In genomic region chr3:47276558-47276957, GRCh38 we compare ENCODE assay signal across 25 cellular contexts.
"Had no signal": no experiment of that assay in that cellular context is flagged by ENCODE, and none has a peak within 500 bp of the region (broad histone marks: within the 10 kb centered on the region; RNA-seq: fewer than 3 reads in every experiment).

No MANE protein-coding gene starts in this region.

- ATAC-seq: natural killer cell; psoas muscle; right cardiac atrium; right lobe of liver; stimulated activated effector memory CD8-positive, alpha-beta T cell treated with anti-CD3 and anti-CD28 coated beads, Interleukin-12 subunit alpha, Interleukin-12 subunit beta, amount 100 ng/mL, for 72 hours; stimulated activated naive B cell treated with anti-CD40 and anti-IgM and Interleukin-4, amounts not matched to agents 10 μg/mL and 1 μg/mL and 100 μg/mL, for 72 hours had no signal

- DNase-seq: natural killer cell; occipital lobe; ovary; posterior cingulate gyrus; psoas muscle; right cardiac atrium; right lobe of liver; sigmoid colon; small intestine; stimulated activated CD4-positive, alpha-beta T cell treated with anti-CD3 and anti-CD28 coated beads, Interleukin-15, amount 100 ng/mL, for 24 hours; stimulated activated CD4-positive, alpha-beta T cell treated with anti-CD3 and anti-CD28 coated beads, Interleukin-2, amount 100 ng/mL, for 24 hours; stimulated activated CD4-positive, alpha-beta T cell treated with anti-CD3 and anti-CD28 coated beads, Interleukin-2, amount 100 ng/mL, for 48 hours; stimulated activated CD4-positive, alpha-beta T cell treated with anti-CD3 and anti-CD28 coated beads, Interleukin-4, amount 100 ng/mL, for 24 hours; stimulated activated naive B cell treated with anti-CD40 and anti-IgM and Interleukin-4, amounts not matched to agents 10 μg/mL and 1 μg/mL and 100 μg/mL, for 72 hours; stimulated activated naive CD4-positive, alpha-beta T cell treated with Interleukin-2 at 50 U/mL for 16 hours; stomach; thyroid gland; trophoblast cell; upper lobe of left lung; uterus had no signal

- H3K4me1 ChIP-seq: neural progenitor cell, parathyroid adenoma, right lobe of liver had no signal

- H3K27ac ChIP-seq: neural progenitor cell, ovary, parathyroid adenoma, psoas muscle, right lobe of liver, sigmoid colon, stomach, thoracic aorta, thyroid gland, tibial nerve, upper lobe of left lung, uterus had no signal

- H3K4me3 ChIP-seq: neural progenitor cell, ovary, psoas muscle, right lobe of liver, sigmoid colon, stomach, thoracic aorta, thyroid gland, tibial nerve, upper lobe of left lung, uterus had no signal

- H3K36me3 ChIP-seq: neural progenitor cell, ovary, right lobe of liver, thoracic aorta, uterus had no signal

- H3K27me3 ChIP-seq: neural progenitor cell, ovary, right lobe of liver, sigmoid colon, stomach, thyroid gland, tibial nerve, upper lobe of left lung, uterus had no signal

- H3K9me3 ChIP-seq: ovary, psoas muscle, right lobe of liver, sigmoid colon, stomach, thoracic aorta, thyroid gland, tibial nerve, upper lobe of left lung, uterus had no signal
